Comparison of ENCODE assay signal across 7 cellular contexts in genomic region chr2:52765735-52766134, GRCh38.
"Had no signal": no experiment of that assay in that cellular context is flagged by ENCODE, and none has a peak within 500 bp of the region (broad histone marks: within the 10 kb centered on the region; RNA-seq: fewer than 3 reads in every experiment).

No MANE protein-coding gene starts in this region.

- H3K4me2 ChIP-seq: KMS-11 had no signal

- H3K27me3 Mint-ChIP-seq: IgD-negative memory B cell had no signal

- H3K9ac ChIP-seq: KMS-11 had no signal

- H3K27ac Mint-ChIP-seq: IgD-negative memory B cell had no signal

- H3K4me3 Mint-ChIP-seq: IgD-negative memory B cell had no signal

- H3K4me3 ChIP-seq: K562 had no signal

- H3K36me3 Mint-ChIP-seq: IgD-negative memory B cell had no signal

- H3K27ac ChIP-seq: HL-60, KMS-11 had no signal

- DNase-seq: KBM-7, KG1 had no signal

- ATAC-seq: HepG2, K562 had no signal
